20 cellular contexts compared by ENCODE assay signal in the genomic region with DNA sequence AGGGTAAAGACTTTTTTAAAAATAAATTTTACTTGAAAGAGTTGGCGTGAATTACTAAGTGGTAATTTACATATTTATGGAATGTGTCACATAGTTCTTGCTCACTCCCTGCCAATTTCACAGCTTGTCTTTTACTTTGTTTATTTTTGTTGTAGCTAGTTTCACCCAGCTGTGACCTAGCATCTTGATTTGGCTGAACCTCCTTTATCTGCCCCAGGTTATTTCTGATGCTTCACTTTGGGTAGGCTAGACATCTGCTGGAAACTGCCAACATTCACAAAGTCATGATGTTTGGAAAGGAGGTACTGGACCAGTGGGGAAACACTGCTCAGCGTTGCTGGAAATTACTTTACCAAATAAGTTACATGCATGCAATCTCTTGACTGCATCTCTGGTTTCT.
"Had no signal": no experiment of that assay in that cellular context is flagged by ENCODE, and none has a peak within 500 bp of the region (broad histone marks: within the 10 kb centered on the region; RNA-seq: fewer than 3 reads in every experiment).

No MANE protein-coding gene starts in this region.

- H3K4me1 ChIP-seq: upper lobe of right lung had no signal

- H3K27ac Mint-ChIP-seq: activated CD8-positive, alpha-beta T cell treated with anti-CD3 and anti-CD28 coated beads, Interleukin-2, amount 10 ng/mL, durations not matched to agents 7 days and 5 days; activated T-helper 1 cell treated with anti-CD3 and anti-CD28 coated beads, Interleukin-12 subunit alpha, Interleukin-12 subunit beta, Interleukin-2, Interleukin-4 antibody, amounts not matched to agents 30 ng/mL and 10 ng/mL and 1 ng/mL, durations not matched to agents 14 hours and 24 hours and 36 hours; dendritic cell treated with granulocyte-macrophage colony-stimulating factor and Interleukin-4, amounts not matched to agents 40 ng/mL and 50 ng/mL, for 4 days; effector memory CD8-positive, alpha-beta T cell; natural killer cell treated with Interleukin-12 subunit alpha and Interleukin-12 subunit beta and Interleukin-15 and Interleukin-18, amount 100 ng/mL, for 72 hours had no signal

- H3K4me1 Mint-ChIP-seq: central memory CD8-positive, alpha-beta T cell had no signal

- ATAC-seq: activated CD8-positive, alpha-beta T cell treated with anti-CD3 and anti-CD28 coated beads, Interleukin-2, amount 10 ng/mL, durations not matched to agents 7 days and 5 days; effector memory CD8-positive, alpha-beta T cell; left cardiac atrium; mucosa of descending colon; natural killer cell treated with Interleukin-12 subunit alpha and Interleukin-12 subunit beta and Interleukin-15 and Interleukin-18, amount 100 ng/mL, for 72 hours; stimulated activated naive CD8-positive, alpha-beta T cell treated with anti-CD3 and anti-CD28 coated beads, Interleukin-15, Interleukin-2, amounts not matched to agents 100 U/mL and 50 U/mL, for 24 hours; upper lobe of right lung had no signal

- H3K27me3 Mint-ChIP-seq: central memory CD8-positive, alpha-beta T cell; dendritic cell treated with granulocyte-macrophage colony-stimulating factor and Interleukin-4, amounts not matched to agents 40 ng/mL and 50 ng/mL, for 4 days; effector memory CD8-positive, alpha-beta T cell; natural killer cell treated with Interleukin-12 subunit alpha and Interleukin-12 subunit beta and Interleukin-15 and Interleukin-18, amount 100 ng/mL, for 72 hours had no signal

- H3K36me3 ChIP-seq: upper lobe of right lung had no signal

- H3K27me3 ChIP-seq: upper lobe of right lung had no signal

- H3K27ac ChIP-seq: upper lobe of right lung, VCaP had no signal

- H3K4me3 Mint-ChIP-seq: activated CD8-positive, alpha-beta T cell treated with anti-CD3 and anti-CD28 coated beads, Interleukin-2, amount 10 ng/mL, durations not matched to agents 7 days and 5 days; activated T-helper 1 cell treated with anti-CD3 and anti-CD28 coated beads, Interleukin-12 subunit alpha, Interleukin-12 subunit beta, Interleukin-2, Interleukin-4 antibody, amounts not matched to agents 30 ng/mL and 10 ng/mL and 1 ng/mL, durations not matched to agents 14 hours and 24 hours and 36 hours; central memory CD8-positive, alpha-beta T cell; dendritic cell treated with granulocyte-macrophage colony-stimulating factor and Interleukin-4, amounts not matched to agents 40 ng/mL and 50 ng/mL, for 4 days; effector memory CD8-positive, alpha-beta T cell; natural killer cell treated with Interleukin-12 subunit alpha and Interleukin-12 subunit beta and Interleukin-15 and Interleukin-18, amount 100 ng/mL, for 72 hours had no signal

- H3K9me3 ChIP-seq: upper lobe of right lung had no signal

- DNase-seq: activated CD4-positive, alpha-beta T cell treated with anti-CD3 and anti-CD28 coated beads for 4 hours; activated CD8-positive, alpha-beta memory T cell treated with anti-CD3 and anti-CD28 coated beads, Interleukin-2, amount 50 U/mL, for 48 hours; activated CD8-positive, alpha-beta T cell treated with anti-CD3 and anti-CD28 coated beads, Interleukin-2, amount 10 ng/mL, durations not matched to agents 7 days and 5 days; activated naive CD4-positive, alpha-beta T cell; aorta; effector memory CD8-positive, alpha-beta T cell; hypothalamus; left cardiac atrium; mucosa of descending colon; nucleus accumbens; stimulated activated CD4-positive, alpha-beta T cell treated with anti-CD3 and anti-CD28 coated beads, Interleukin-2, amount 100 ng/mL, for 48 hours; stimulated activated naive CD8-positive, alpha-beta T cell treated with anti-CD3 and anti-CD28 coated beads, Interleukin-15, Interleukin-2, amounts not matched to agents 100 U/mL and 50 U/mL, for 24 hours; T-helper 1 cell; upper lobe of right lung had no signal

- H3K4me3 ChIP-seq: lung, mucosa of descending colon, upper lobe of right lung had no signal
